1 cellular context compared by ENCODE assay signal in genomic region chr5:160166973-160167622, GRCh38.
TF ChIP-seq lines count a peak whose summit lies in the region.

No MANE protein-coding gene starts in this region.

TF ChIP-seq in H1, 55 proteins besides CTCF, POLR2A, EP300 and RAD21:
- peak; percentile 1; the same call in 1 of the 2 replicates for TF ChIP-seq TBP (IDR thresholded peaks at IDR 0.05; ENCODE audit: low read depth, low read length)
- TF ChIP-seq SRF (IDR thresholded peaks at IDR 0.05; ENCODE audit: low read depth, low read length) = peak; percentile 93
- peak; percentile 70 for TF ChIP-seq YY1 (IDR thresholded peaks at IDR 0.05; ENCODE audit: low read depth, low read length)
- no peak for TF ChIP-seq SUZ12 (IDR thresholded peaks at IDR 0.05; ENCODE audit: low read length)
- TF ChIP-seq SIN3A (conservative IDR thresholded peaks at IDR 0.05 in 1 of 2, IDR thresholded peaks at IDR 0.05 in 1 of 2; ENCODE audit: low read depth in 1 of 2, low read length in 2 of 2) = peak in 1 of 2 experiments; percentile 54; a peak in 1 of 4 replicates
